1 cellular context compared by ENCODE assay signal in the genomic region with DNA sequence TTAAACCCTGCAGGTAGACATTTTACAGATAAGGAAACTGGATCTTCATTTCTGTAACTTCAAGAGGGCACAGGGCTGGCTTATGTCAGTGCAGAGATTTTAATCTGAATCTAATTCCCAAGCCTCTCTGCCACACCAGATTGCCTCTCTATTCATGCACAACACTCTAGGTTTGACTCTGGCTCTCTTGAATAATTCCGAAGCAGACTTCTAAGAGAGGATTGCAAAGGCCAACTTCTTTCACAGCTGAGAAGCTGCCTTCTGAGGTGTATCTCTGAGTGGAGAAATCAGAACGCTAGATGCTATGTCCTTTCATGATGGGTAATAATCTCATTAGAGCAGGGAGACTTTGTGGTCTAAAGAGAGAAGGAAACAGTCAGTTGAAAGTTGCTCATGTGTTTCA.
A peak's percentile ranks its signal among the peaks of the same experiment; 100 is the strongest.
TF ChIP-seq lines count a peak whose summit lies in the region.

No MANE protein-coding gene starts in this region.

TF ChIP-seq in GM12878, 131 proteins besides CTCF, POLR2A, EP300 and RAD21 (continued from another document and continues in another):
- TF ChIP-seq, protein P1, sequence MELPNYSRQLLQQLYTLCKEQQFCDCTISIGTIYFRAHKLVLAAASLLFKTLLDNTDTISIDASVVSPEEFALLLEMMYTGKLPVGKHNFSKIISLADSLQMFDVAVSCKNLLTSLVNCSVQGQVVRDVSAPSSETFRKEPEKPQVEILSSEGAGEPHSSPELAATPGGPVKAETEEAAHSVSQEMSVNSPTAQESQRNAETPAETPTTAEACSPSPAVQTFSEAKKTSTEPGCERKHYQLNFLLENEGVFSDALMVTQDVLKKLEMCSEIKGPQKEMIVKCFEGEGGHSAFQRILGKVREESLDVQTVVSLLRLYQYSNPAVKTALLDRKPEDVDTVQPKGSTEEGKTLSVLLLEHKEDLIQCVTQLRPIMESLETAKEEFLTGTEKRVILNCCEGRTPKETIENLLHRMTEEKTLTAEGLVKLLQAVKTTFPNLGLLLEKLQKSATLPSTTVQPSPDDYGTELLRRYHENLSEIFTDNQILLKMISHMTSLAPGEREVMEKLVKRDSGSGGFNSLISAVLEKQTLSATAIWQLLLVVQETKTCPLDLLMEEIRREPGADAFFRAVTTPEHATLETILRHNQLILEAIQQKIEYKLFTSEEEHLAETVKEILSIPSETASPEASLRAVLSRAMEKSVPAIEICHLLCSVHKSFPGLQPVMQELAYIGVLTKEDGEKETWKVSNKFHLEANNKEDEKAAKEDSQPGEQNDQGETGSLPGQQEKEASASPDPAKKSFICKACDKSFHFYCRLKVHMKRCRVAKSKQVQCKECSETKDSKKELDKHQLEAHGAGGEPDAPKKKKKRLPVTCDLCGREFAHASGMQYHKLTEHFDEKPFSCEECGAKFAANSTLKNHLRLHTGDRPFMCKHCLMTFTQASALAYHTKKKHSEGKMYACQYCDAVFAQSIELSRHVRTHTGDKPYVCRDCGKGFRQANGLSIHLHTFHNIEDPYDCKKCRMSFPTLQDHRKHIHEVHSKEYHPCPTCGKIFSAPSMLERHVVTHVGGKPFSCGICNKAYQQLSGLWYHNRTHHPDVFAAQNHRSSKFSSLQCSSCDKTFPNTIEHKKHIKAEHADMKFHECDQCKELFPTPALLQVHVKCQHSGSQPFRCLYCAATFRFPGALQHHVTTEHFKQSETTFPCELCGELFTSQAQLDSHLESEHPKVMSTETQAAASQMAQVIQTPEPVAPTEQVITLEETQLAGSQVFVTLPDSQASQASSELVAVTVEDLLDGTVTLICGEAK (IDR thresholded peaks at IDR 0.05; ENCODE audit: borderline replicate concordance) = no peak
- TF ChIP-seq, protein P2, sequence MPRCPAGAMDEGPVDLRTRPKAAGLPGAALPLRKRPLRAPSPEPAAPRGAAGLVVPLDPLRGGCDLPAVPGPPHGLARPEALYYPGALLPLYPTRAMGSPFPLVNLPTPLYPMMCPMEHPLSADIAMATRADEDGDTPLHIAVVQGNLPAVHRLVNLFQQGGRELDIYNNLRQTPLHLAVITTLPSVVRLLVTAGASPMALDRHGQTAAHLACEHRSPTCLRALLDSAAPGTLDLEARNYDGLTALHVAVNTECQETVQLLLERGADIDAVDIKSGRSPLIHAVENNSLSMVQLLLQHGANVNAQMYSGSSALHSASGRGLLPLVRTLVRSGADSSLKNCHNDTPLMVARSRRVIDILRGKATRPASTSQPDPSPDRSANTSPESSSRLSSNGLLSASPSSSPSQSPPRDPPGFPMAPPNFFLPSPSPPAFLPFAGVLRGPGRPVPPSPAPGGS (IDR thresholded peaks at IDR 0.05; ENCODE audit: borderline replicate concordance, insufficient read depth, low read depth, low read length, poor library complexity, severe bottlenecking) = peak; percentile 44
- TF ChIP-seq CREM (IDR thresholded peaks at IDR 0.05; ENCODE audit: low read depth) = no peak
- no peak for TF ChIP-seq HDAC6 (IDR thresholded peaks at IDR 0.05; ENCODE audit: unreplicated experiment)
- peak; percentile 74 for TF ChIP-seq JUNB (IDR thresholded peaks at IDR 0.05)
- TF ChIP-seq CEBPB (IDR thresholded peaks at IDR 0.05; ENCODE audit: borderline replicate concordance in 1 of 2, low read depth in 2 of 2, low read length in 2 of 2) = no peak
- TF ChIP-seq, protein P3, sequence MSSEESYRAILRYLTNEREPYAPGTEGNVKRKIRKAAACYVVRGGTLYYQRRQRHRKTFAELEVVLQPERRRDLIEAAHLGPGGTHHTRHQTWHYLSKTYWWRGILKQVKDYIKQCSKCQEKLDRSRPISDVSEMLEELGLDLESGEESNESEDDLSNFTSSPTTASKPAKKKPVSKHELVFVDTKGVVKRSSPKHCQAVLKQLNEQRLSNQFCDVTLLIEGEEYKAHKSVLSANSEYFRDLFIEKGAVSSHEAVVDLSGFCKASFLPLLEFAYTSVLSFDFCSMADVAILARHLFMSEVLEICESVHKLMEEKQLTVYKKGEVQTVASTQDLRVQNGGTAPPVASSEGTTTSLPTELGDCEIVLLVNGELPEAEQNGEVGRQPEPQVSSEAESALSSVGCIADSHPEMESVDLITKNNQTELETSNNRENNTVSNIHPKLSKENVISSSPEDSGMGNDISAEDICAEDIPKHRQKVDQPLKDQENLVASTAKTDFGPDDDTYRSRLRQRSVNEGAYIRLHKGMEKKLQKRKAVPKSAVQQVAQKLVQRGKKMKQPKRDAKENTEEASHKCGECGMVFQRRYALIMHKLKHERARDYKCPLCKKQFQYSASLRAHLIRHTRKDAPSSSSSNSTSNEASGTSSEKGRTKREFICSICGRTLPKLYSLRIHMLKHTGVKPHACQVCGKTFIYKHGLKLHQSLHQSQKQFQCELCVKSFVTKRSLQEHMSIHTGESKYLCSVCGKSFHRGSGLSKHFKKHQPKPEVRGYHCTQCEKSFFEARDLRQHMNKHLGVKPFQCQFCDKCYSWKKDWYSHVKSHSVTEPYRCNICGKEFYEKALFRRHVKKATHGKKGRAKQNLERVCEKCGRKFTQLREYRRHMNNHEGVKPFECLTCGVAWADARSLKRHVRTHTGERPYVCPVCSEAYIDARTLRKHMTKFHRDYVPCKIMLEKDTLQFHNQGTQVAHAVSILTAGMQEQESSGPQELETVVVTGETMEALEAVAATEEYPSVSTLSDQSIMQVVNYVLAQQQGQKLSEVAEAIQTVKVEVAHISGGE (CRISPR knock-in tag; IDR thresholded peaks at IDR 0.05) = no peak
- no peak for TF ChIP-seq ASH2L (IDR thresholded peaks at IDR 0.05; ENCODE audit: borderline replicate concordance, low read depth)
- no peak for TF ChIP-seq PML (IDR thresholded peaks at IDR 0.05; ENCODE audit: low read length)
- TF ChIP-seq, protein P4, sequence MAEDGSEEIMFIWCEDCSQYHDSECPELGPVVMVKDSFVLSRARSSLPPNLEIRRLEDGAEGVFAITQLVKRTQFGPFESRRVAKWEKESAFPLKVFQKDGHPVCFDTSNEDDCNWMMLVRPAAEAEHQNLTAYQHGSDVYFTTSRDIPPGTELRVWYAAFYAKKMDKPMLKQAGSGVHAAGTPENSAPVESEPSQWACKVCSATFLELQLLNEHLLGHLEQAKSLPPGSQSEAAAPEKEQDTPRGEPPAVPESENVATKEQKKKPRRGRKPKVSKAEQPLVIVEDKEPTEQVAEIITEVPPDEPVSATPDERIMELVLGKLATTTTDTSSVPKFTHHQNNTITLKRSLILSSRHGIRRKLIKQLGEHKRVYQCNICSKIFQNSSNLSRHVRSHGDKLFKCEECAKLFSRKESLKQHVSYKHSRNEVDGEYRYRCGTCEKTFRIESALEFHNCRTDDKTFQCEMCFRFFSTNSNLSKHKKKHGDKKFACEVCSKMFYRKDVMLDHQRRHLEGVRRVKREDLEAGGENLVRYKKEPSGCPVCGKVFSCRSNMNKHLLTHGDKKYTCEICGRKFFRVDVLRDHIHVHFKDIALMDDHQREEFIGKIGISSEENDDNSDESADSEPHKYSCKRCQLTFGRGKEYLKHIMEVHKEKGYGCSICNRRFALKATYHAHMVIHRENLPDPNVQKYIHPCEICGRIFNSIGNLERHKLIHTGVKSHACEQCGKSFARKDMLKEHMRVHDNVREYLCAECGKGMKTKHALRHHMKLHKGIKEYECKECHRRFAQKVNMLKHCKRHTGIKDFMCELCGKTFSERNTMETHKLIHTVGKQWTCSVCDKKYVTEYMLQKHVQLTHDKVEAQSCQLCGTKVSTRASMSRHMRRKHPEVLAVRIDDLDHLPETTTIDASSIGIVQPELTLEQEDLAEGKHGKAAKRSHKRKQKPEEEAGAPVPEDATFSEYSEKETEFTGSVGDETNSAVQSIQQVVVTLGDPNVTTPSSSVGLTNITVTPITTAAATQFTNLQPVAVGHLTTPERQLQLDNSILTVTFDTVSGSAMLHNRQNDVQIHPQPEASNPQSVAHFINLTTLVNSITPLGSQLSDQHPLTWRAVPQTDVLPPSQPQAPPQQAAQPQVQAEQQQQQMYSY (CRISPR knock-in tag; IDR thresholded peaks at IDR 0.05) = no peak
- TF ChIP-seq, protein P5, sequence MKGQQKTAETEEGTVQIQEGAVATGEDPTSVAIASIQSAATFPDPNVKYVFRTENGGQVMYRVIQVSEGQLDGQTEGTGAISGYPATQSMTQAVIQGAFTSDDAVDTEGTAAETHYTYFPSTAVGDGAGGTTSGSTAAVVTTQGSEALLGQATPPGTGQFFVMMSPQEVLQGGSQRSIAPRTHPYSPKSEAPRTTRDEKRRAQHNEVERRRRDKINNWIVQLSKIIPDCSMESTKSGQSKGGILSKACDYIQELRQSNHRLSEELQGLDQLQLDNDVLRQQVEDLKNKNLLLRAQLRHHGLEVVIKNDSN (IDR thresholded peaks at IDR 0.05; ENCODE audit: borderline replicate concordance, extremely low read length, insufficient read depth, low read depth, low read length) = no peak
- TF ChIP-seq MYB (IDR thresholded peaks at IDR 0.05; ENCODE audit: borderline replicate concordance, low read depth, low read length) = no peak
- TF ChIP-seq, protein P6, sequence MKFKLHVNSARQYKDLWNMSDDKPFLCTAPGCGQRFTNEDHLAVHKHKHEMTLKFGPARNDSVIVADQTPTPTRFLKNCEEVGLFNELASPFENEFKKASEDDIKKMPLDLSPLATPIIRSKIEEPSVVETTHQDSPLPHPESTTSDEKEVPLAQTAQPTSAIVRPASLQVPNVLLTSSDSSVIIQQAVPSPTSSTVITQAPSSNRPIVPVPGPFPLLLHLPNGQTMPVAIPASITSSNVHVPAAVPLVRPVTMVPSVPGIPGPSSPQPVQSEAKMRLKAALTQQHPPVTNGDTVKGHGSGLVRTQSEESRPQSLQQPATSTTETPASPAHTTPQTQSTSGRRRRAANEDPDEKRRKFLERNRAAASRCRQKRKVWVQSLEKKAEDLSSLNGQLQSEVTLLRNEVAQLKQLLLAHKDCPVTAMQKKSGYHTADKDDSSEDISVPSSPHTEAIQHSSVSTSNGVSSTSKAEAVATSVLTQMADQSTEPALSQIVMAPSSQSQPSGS (IDR thresholded peaks at IDR 0.05; ENCODE audit: low read length) = peak; percentile 84
- TF ChIP-seq ETV6 (conservative IDR thresholded peaks at IDR 0.05 in 1 of 2, IDR thresholded peaks at IDR 0.05 in 1 of 2; ENCODE audit: borderline replicate concordance in 1 of 2, low read depth in 1 of 2) = 0 out of 4 replicates have a peak, but pooled peaks of 1 of the 2 experiments have one; percentile 60
- TF ChIP-seq EZH2 (IDR thresholded peaks at IDR 0.05; ENCODE audit: borderline replicate concordance, control insufficient read depth, low read depth, low read length) = no peak
- no peak for TF ChIP-seq NFYA (IDR thresholded peaks at IDR 0.05; ENCODE audit: borderline replicate concordance, low read depth, low read length)
- TF ChIP-seq SUPT20H (IDR thresholded peaks at IDR 0.05; ENCODE audit: borderline replicate concordance, control insufficient read depth, low read depth, low read length) = no peak
- TF ChIP-seq NFIC (IDR thresholded peaks at IDR 0.05; ENCODE audit: low read depth, low read length) = peak; percentile 85
- peak; percentile 27 for TF ChIP-seq MEF2B (IDR thresholded peaks at IDR 0.05; ENCODE audit: partially characterized antibody, poor library complexity, severe bottlenecking)
- TF ChIP-seq CHD4 (IDR thresholded peaks at IDR 0.05) = no peak
- TF ChIP-seq NR2C1 (IDR thresholded peaks at IDR 0.05) = no peak
- no peak for TF ChIP-seq BRCA1 (IDR thresholded peaks at IDR 0.05; ENCODE audit: low read depth, low read length)
- no peak for TF ChIP-seq STAT3 (IDR thresholded peaks at IDR 0.05; ENCODE audit: low read depth, low read length)
- TF ChIP-seq YY1 (IDR thresholded peaks at IDR 0.05; ENCODE audit: low read depth, low read length) = no peak
- no peak for TF ChIP-seq BHLHE40 (IDR thresholded peaks at IDR 0.05; ENCODE audit: borderline replicate concordance in 1 of 2, low read depth in 2 of 2, low read length in 1 of 2)
- TF ChIP-seq SREBF2 (IDR thresholded peaks at IDR 0.05; ENCODE audit: low read length) = no peak
- TF ChIP-seq SMARCA5 (IDR thresholded peaks at IDR 0.05) = no peak
- TF ChIP-seq EED (IDR thresholded peaks at IDR 0.05; ENCODE audit: low read depth) = peak; percentile 74
- TF ChIP-seq WRNIP1 (IDR thresholded peaks at IDR 0.05; ENCODE audit: borderline replicate concordance, low read depth, low read length) = no peak
- no peak for TF ChIP-seq KDM1A (IDR thresholded peaks at IDR 0.05; ENCODE audit: borderline replicate concordance)
- TF ChIP-seq, protein P7, sequence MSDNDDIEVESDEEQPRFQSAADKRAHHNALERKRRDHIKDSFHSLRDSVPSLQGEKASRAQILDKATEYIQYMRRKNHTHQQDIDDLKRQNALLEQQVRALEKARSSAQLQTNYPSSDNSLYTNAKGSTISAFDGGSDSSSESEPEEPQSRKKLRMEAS (IDR thresholded peaks at IDR 0.05; ENCODE audit: low read depth, low read length) = no peak
- TF ChIP-seq LARP7 (IDR thresholded peaks at IDR 0.05) = no peak
- TF ChIP-seq IKZF2 (IDR thresholded peaks at IDR 0.05) = peak in 1 of 2 experiments; percentile 36; a peak in 1 of 4 replicates
- TF ChIP-seq BMI1 (IDR thresholded peaks at IDR 0.05; ENCODE audit: borderline replicate concordance) = no peak
- no peak for TF ChIP-seq ZNF622 (IDR thresholded peaks at IDR 0.05)
- peak; percentile 90 for TF ChIP-seq RUNX3 (IDR thresholded peaks at IDR 0.05; ENCODE audit: low read length)
- TF ChIP-seq, protein P8, sequence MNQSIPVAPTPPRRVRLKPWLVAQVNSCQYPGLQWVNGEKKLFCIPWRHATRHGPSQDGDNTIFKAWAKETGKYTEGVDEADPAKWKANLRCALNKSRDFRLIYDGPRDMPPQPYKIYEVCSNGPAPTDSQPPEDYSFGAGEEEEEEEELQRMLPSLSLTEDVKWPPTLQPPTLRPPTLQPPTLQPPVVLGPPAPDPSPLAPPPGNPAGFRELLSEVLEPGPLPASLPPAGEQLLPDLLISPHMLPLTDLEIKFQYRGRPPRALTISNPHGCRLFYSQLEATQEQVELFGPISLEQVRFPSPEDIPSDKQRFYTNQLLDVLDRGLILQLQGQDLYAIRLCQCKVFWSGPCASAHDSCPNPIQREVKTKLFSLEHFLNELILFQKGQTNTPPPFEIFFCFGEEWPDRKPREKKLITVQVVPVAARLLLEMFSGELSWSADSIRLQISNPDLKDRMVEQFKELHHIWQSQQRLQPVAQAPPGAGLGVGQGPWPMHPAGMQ (IDR thresholded peaks at IDR 0.05; ENCODE audit: borderline replicate concordance) = no peak
- TF ChIP-seq, protein P9, sequence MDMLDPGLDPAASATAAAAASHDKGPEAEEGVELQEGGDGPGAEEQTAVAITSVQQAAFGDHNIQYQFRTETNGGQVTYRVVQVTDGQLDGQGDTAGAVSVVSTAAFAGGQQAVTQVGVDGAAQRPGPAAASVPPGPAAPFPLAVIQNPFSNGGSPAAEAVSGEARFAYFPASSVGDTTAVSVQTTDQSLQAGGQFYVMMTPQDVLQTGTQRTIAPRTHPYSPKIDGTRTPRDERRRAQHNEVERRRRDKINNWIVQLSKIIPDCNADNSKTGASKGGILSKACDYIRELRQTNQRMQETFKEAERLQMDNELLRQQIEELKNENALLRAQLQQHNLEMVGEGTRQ (IDR thresholded peaks at IDR 0.05; ENCODE audit: borderline replicate concordance, low read depth, low read length) = no peak
- no peak for TF ChIP-seq TBL1XR1 (IDR thresholded peaks at IDR 0.05; ENCODE audit: low read depth, low read length)
- TF ChIP-seq RELA (IDR thresholded peaks at IDR 0.05; ENCODE audit: borderline replicate concordance, partially characterized antibody) = no peak
- peak; percentile 67; the same call in 1 of the 2 replicates for TF ChIP-seq ZBED1 (IDR thresholded peaks at IDR 0.05; ENCODE audit: borderline replicate concordance)
- peak; percentile 59; the same call in 1 of the 2 replicates for TF ChIP-seq BCL11A (IDR thresholded peaks at IDR 0.05; ENCODE audit: low read depth, low read length)
- 0 out of 2 replicates have a peak, but pooled peaks have one; percentile 6 for TF ChIP-seq TCF12 (IDR thresholded peaks at IDR 0.05; ENCODE audit: low read depth, low read length)
- TF ChIP-seq NR2C2 (IDR thresholded peaks at IDR 0.05; ENCODE audit: borderline replicate concordance, control insufficient read depth, insufficient read length, low read depth) = no peak
- no peak for TF ChIP-seq CBFB (IDR thresholded peaks at IDR 0.05; ENCODE audit: low read depth)
- TF ChIP-seq CREB1 (IDR thresholded peaks at IDR 0.05; ENCODE audit: low read depth) = no peak
- TF ChIP-seq SP1 (IDR thresholded peaks at IDR 0.05; ENCODE audit: low read depth, low read length) = no peak
